ENCODE assay signal across 8 cellular contexts in genomic region chr2:128027801-128028667, GRCh38. TPM values are rescaled to one million over a fixed set of nuclear protein-coding genes. Genes with fewer than 3 reads are reported as not detected.
DNase-seq lines count a peak whose midpoint lies in the region; ATAC-seq, FAIRE-seq and TF ChIP-seq lines count a peak whose summit lies in the region.

Gene SAP130, minus strand, starts transcription at chr2:128028059. Its CDS starts 1,767 bp downstream, at chr2:128026292.

- H3K4ac ChIP-seq in IMR-90 (ENCODE audit: low read depth, low read length) = peak within 1 kb of the TSS; percentile 65

- no peak within 1 kb of the TSS for H2BK20ac ChIP-seq in IMR-90 (ENCODE audit: low read depth, low read length)

- no peak within 1 kb of the TSS for H3K23ac ChIP-seq in IMR-90 (ENCODE audit: low read depth, low read length)

- H3K9ac ChIP-seq in IMR-90 (ENCODE audit: low read depth, low read length) (peak within 1 kb of the TSS; percentile 95), endothelial cell of umbilical vein (replicated peaks; ENCODE audit: extremely low read depth, insufficient read depth, low read length) (peak within 1 kb of the TSS; percentile 84)

- H3K18ac ChIP-seq in IMR-90 (ENCODE audit: low read depth, low read length) = no peak within 1 kb of the TSS; the same call in 1 of the 2 replicates

- H2BK5ac ChIP-seq in IMR-90 (ENCODE audit: low read depth, low read length, poor library complexity, severe bottlenecking) = peak within 1 kb of the TSS; percentile 87

- peak; percentile 93 for FAIRE-seq in endothelial cell of umbilical vein (lab: Jason Lieb, UNC)

- peaks cover 3% of the 10 kb centered on the region; the same call in 1 of the 2 replicates for H4K20me1 ChIP-seq in IMR-90 (ENCODE audit: insufficient read depth, low read length)
- H4K20me1 ChIP-seq in OCI-LY7 (ENCODE audit: insufficient read depth, low read length) = peaks cover 10% of the 10 kb centered on the region
- no peaks in the 10 kb centered on the region for H4K20me1 ChIP-seq in endothelial cell of umbilical vein (replicated peaks; ENCODE audit: control insufficient read depth, extremely low read depth, insufficient read depth, low read length)

- no peak within 1 kb of the TSS; the same call in 1 of the 2 replicates for H4K5ac ChIP-seq in IMR-90 (ENCODE audit: low read depth, low read length)

- TF ChIP-seq POLR2A in IMR-90 (IDR thresholded peaks at IDR 0.05; ENCODE audit: low read depth, low read length) (peak; percentile 57; the same call in 1 of the 2 replicates), endothelial cell of umbilical vein (IDR thresholded peaks at IDR 0.05; ENCODE audit: low read depth, low read length) (no peak)

- H3K36me3 ChIP-seq in IMR-90 (ENCODE audit: control insufficient read depth, insufficient read depth, low read length) = no peaks in the 10 kb centered on the region
- peaks cover 19% of the 10 kb centered on the region; the same call in 1 of the 2 replicates for H3K36me3 ChIP-seq in OCI-LY7 (ENCODE audit: insufficient read depth, low read length)
- no peaks in the 10 kb centered on the region for H3K36me3 ChIP-seq in endothelial cell of umbilical vein (ENCODE audit: control insufficient read depth in 2 of 2, extremely low read depth in 1 of 2, insufficient read depth in 2 of 2, low read length in 2 of 2)

- TF ChIP-seq CTCF in IMR-90 (conservative IDR thresholded peaks at IDR 0.05; ENCODE audit: low read depth, low read length) (no peak), OCI-LY7 (conservative IDR thresholded peaks at IDR 0.05; ENCODE audit: low read length) (0 out of 2 replicates have a peak, but pooled peaks have one; percentile 21), endothelial cell of umbilical vein (IDR thresholded peaks at IDR 0.05; ENCODE audit: extremely low read depth in 1 of 2, insufficient read depth in 1 of 2, low read depth in 1 of 2, low read length in 2 of 2) (no peak)

- H3K14ac ChIP-seq in IMR-90 (replicated peaks; ENCODE audit: low read depth, low read length) = peak within 1 kb of the TSS; percentile 72; the same call in 1 of the 2 replicates

- H3K4me2 ChIP-seq in IMR-90 (ENCODE audit: low read depth, low read length) (peak within 1 kb of the TSS; percentile 99), OCI-LY7 (ENCODE audit: low read length) (peak within 1 kb of the TSS; percentile 84), endothelial cell of umbilical vein (ENCODE audit: insufficient read depth, low read length) (peak within 1 kb of the TSS; percentile 97)

- H2AK5ac ChIP-seq in IMR-90 (ENCODE audit: low read depth, low read length) = peak within 1 kb of the TSS; percentile 21; the same call in 1 of the 2 replicates

- peak within 1 kb of the TSS in 1 of 2 experiments; percentile 39; a peak in 1 of 4 replicates for H4K8ac ChIP-seq in IMR-90 (ENCODE audit: low read depth in 2 of 2, low read length in 2 of 2)

- in situ Hi-C loops in IMR-90 (cut with MboI; ENCODE audit: low sequenced_read_pairs) = no loop called here

- H3K79me2 ChIP-seq in OCI-LY7 (ENCODE audit: insufficient read depth, low read depth, low read length) (peaks cover 31% of the 10 kb centered on the region), endothelial cell of umbilical vein (ENCODE audit: control insufficient read depth, insufficient read depth, low read length) (peaks cover 24% of the 10 kb centered on the region)

- peak within 1 kb of the TSS; percentile 100 for H2AFZ ChIP-seq in IMR-90 (replicated peaks; ENCODE audit: low read length, poor library complexity)
- peak within 1 kb of the TSS; percentile 90 for H2AFZ ChIP-seq in OCI-LY7 (ENCODE audit: low read length)
- peak within 1 kb of the TSS; percentile 100 for H2AFZ ChIP-seq in endothelial cell of umbilical vein (ENCODE audit: low read depth, low read length)

- TF ChIP-seq RAD21 in IMR-90 (IDR thresholded peaks at IDR 0.05; ENCODE audit: low read length) = no peak

- DNase-seq in DMS153 (lab: John Stamatoyannopoulos, UW) = peak; percentile 89
- DNase-seq in IMR-90 = peak; percentile 89
- DNase-seq in OCI-LY7 (ENCODE audit: low spot score) = peak; percentile 97
- peak; percentile 98 for DNase-seq in activated CD8-positive, alpha-beta memory T cell treated with anti-CD3 and anti-CD28 coated beads, Interleukin-2, amount 50 U/mL, for 48 hours
- peak; percentile 96 for DNase-seq in endothelial cell of umbilical vein (ENCODE audit: low read depth, low spot score)
- DNase-seq in midbrain (lab: John Stamatoyannopoulos, UW) = peak; percentile 96
- peak; percentile 97 to 98 for DNase-seq in stimulated activated CD8-positive, alpha-beta memory T cell treated with anti-CD3 and anti-CD28 coated beads, Interleukin-15, amount 100 ng/mL, for 48 hours (ENCODE audit: low read depth in 2 of 2)

- peak within 1 kb of the TSS; percentile 88 for H3K27ac ChIP-seq in IMR-90 (ENCODE audit: insufficient read depth, low read length)
- peak within 1 kb of the TSS; percentile 70 for H3K27ac ChIP-seq in OCI-LY7 (ENCODE audit: low read depth, low read length, poor library complexity, severe bottlenecking)
- peak within 1 kb of the TSS; percentile 67 for H3K27ac ChIP-seq in endothelial cell of umbilical vein (ENCODE audit: insufficient read depth, low read depth, low read length)

- H3K4me3 ChIP-seq in IMR-90 (ENCODE audit: insufficient read depth, low read depth, low read length) (peak within 1 kb of the TSS; percentile 85), OCI-LY7 (ENCODE audit: low read depth, low read length, poor library complexity, severe bottlenecking) (peak within 1 kb of the TSS; percentile 93), endothelial cell of umbilical vein (replicated peaks in 1 of 3; ENCODE audit: insufficient read depth in 1 of 3, low read depth in 1 of 3, low read length in 3 of 3) (peak within 1 kb of the TSS; percentile 89 to 96 (median 91))

- ATAC-seq in GM21529 (IDR thresholded peaks at IDR 0.05; ENCODE audit: unreplicated experiment) = peak; percentile 80
- ATAC-seq in IMR-90 (ENCODE audit: low read depth) = peak; percentile 87

- WGBS in IMR-90 (ENCODE audit: extremely low coverage in 2 of 2, insufficient read length in 1 of 2), 2 experiments = 1% methylated on average over 40 of the region's 106 CpGs; no CpG with 5 or more reads in 1 of the 2 experiments

- intact Hi-C loops in IMR-90 (cut with micrococcal nuclease) = loop anchor here (1.0 kb wide), 1 partner anchor 63 kb away; the partner anchor contains the start of gene UGGT1
- intact Hi-C loops in OCI-LY7 (cut with micrococcal nuclease; ENCODE audit: unreplicated experiment) = loop anchor here (1.0 to 2.0 kb wide), 3 partner anchors 63 to 501 kb away; partner anchors contain the start of genes IWS1, SFT2D3 and UGGT1
- intact Hi-C loops in endothelial cell of umbilical vein (cut with micrococcal nuclease) = loop anchor here (1.0 to 5.0 kb wide), 4 partner anchors 63 to 217 kb away; partner anchors contain the start of genes UGGT1 and WDR33

- no peak within 1 kb of the TSS for H2BK15ac ChIP-seq in IMR-90 (ENCODE audit: low read depth, low read length)

- peaks cover 7% of the 10 kb centered on the region; the same call in 1 of the 2 replicates for H3K9me3 ChIP-seq in IMR-90 (ENCODE audit: control insufficient read depth, insufficient read depth, low read length)
- H3K9me3 ChIP-seq in OCI-LY7 (ENCODE audit: low read length) = peaks cover 24% of the 10 kb centered on the region; the same call in 1 of the 2 replicates
- H3K9me3 ChIP-seq in endothelial cell of umbilical vein (replicated peaks; ENCODE audit: control insufficient read depth, insufficient read depth, low read length) = no peaks in the 10 kb centered on the region

- BruUV-seq in IMR-90 (replicated peaks; lab: Mats Ljungman, UMichigan) = no TSS peak
- no TSS peak for BruUV-seq in OCI-LY7 (replicated peaks; lab: Mats Ljungman, UMichigan)
- TSS peak; percentile 36 for BruUV-seq in endothelial cell of umbilical vein (replicated peaks; lab: Mats Ljungman, UMichigan)

- peak within 1 kb of the TSS; percentile 32 for H3K56ac ChIP-seq in IMR-90 (ENCODE audit: extremely low read depth, insufficient read depth, low read length)

- CTCF ChIA-PET in IMR-90 (lab: Yijun Ruan, JAX) = no interaction called here
- CTCF ChIA-PET in OCI-LY7 (lab: Charles Lee; ENCODE audit: unreplicated experiment) = no interaction called here
- CTCF ChIA-PET in endothelial cell of umbilical vein (lab: Charles Lee) = interaction anchor here (1.7 kb wide), 1 partner anchor 36 kb away, joined by 4 read pairs; no protein-coding TSS in a partner anchor

- H2AK9ac ChIP-seq in IMR-90 (replicated peaks; ENCODE audit: low read depth, low read length, poor library complexity) = peak within 1 kb of the TSS; percentile 80

- H3K27me3 ChIP-seq in IMR-90 (ENCODE audit: control insufficient read depth, insufficient read depth, low read length) = no peaks in the 10 kb centered on the region
- H3K27me3 ChIP-seq in endothelial cell of umbilical vein (ENCODE audit: control insufficient read depth in 2 of 2, insufficient read depth in 2 of 2, low read length in 2 of 2) = no peaks in the 10 kb centered on the region

- no peaks in the 10 kb centered on the region for H3K9me2 ChIP-seq in OCI-LY7 (ENCODE audit: insufficient read depth, low read length)

- POLR2A ChIA-PET in IMR-90 (lab: Charles Lee; ENCODE audit: unreplicated experiment) (no interaction called here), OCI-LY7 (lab: Charles Lee) (interaction anchor here (0.8 to 2.1 kb wide), 4 partner anchors 8 to 63 kb away, joined by 3 to 14 read pairs (median 4); partner anchors contain the start of gene UGGT1), endothelial cell of umbilical vein (lab: Charles Lee) (interaction anchor here (1.6 kb wide), 1 partner anchor 63 kb away, joined by 4 read pairs; the partner anchor contains the start of gene UGGT1)

- H3K4me1 ChIP-seq in IMR-90 (ENCODE audit: control insufficient read depth, insufficient read depth, low read length) = peaks cover 2% of the 10 kb centered on the region; the same call in 1 of the 2 replicates
- H3K4me1 ChIP-seq in OCI-LY7 (ENCODE audit: insufficient read depth, low read length, poor library complexity, severe bottlenecking) = peaks cover 11% of the 10 kb centered on the region
- H3K4me1 ChIP-seq in endothelial cell of umbilical vein (ENCODE audit: control insufficient read depth, extremely low read depth, insufficient read depth, low read length) = peaks cover 6% of the 10 kb centered on the region

- no peak within 1 kb of the TSS; the same call in 1 of the 2 replicates for H4K91ac ChIP-seq in IMR-90 (ENCODE audit: insufficient read depth, low read depth, low read length)

- dilution Hi-C loops in IMR-90 (cut with HindIII; ENCODE audit: low sequenced_read_pairs, unreplicated experiment) (no loop called here), endothelial cell of umbilical vein (cut with MboI; ENCODE audit: extremely low pct_ligation_motif_present, low sequenced_read_pairs) (no loop called here)

- H3K79me1 ChIP-seq in IMR-90 (ENCODE audit: low read depth in 1 of 2, low read length in 2 of 2) = peaks cover 8 to 19% of the 10 kb centered on the region in 2 experiments; a peak in 3 of 4 replicates

- H3K9me1 ChIP-seq in IMR-90 (ENCODE audit: insufficient read depth, low read length) = no peaks in the 10 kb centered on the region
- no peaks in the 10 kb centered on the region for H3K9me1 ChIP-seq in endothelial cell of umbilical vein (replicated peaks; ENCODE audit: control insufficient read depth, extremely low read depth, insufficient read depth, low read length)

- H2BK120ac ChIP-seq in IMR-90 (ENCODE audit: low read depth, low read length) = no peak within 1 kb of the TSS

RNA-seq across cellular contexts. Expression of gene SAP130, which starts in this region (rescaled TPM):
- 5.0 and 6.1 TPM in 2 replicates for total RNA-seq in IMR-90 (2012; rRNA removed)
- 17.1 and 20.2 TPM in 2 replicates for polyA plus RNA-seq in IMR-90 (2012; rRNA removed)
- 7.5 and 11.6 TPM in 2 replicates for polyA plus RNA-seq in IMR-90 (2012; cell fraction: cytosol; rRNA removed)
- polyA plus RNA-seq in IMR-90 (2012; cell fraction: nucleus; rRNA removed; ENCODE audit: low replicate concordance) = 15.7 and 18.4 TPM in 2 replicates
- total RNA-seq in OCI-LY7 (2014; rRNA removed; shearing (Covaris generic)) = 6.7 and 9.6 TPM in 2 replicates
- total RNA-seq in OCI-LY7 (2022) = 31.8 and 37.3 TPM in 2 replicates
- 30.4 and 34.3 TPM in 2 replicates for total RNA-seq in endothelial cell of umbilical vein
- polyA plus RNA-seq in endothelial cell of umbilical vein = 26.1 and 26.8 TPM in 2 replicates
- polyA plus RNA-seq in endothelial cell of umbilical vein (2011; cell fraction: cytosol; rRNA removed) = 17.4 and 21.8 TPM in 2 replicates
- 34.8 and 35.2 TPM in 2 replicates for polyA plus RNA-seq in endothelial cell of umbilical vein (2011; cell fraction: nucleus; rRNA removed)
- polyA plus RNA-seq in endothelial cell of umbilical vein (2012) = 23.0 and 25.3 TPM in 2 replicates
- 33.0 and 38.9 TPM in 2 replicates for polyA minus RNA-seq in endothelial cell of umbilical vein
- 5.9 TPM for polyA minus RNA-seq in endothelial cell of umbilical vein (2011; cell fraction: cytosol; rRNA and poly(A)+ RNA removed)
- 21.1 and 25.9 TPM in 2 replicates for polyA minus RNA-seq in endothelial cell of umbilical vein (2011; cell fraction: nucleus; rRNA and poly(A)+ RNA removed)

Comparison
In these comparisons a context has a peak if more than half of its experiments do, and no peak if none do; other contexts are left out.
1. Peak in every context shown above with its lines: DNase-seq, ATAC-seq, H3K4me3 ChIP-seq and H3K27ac ChIP-seq.